Comparison of ENCODE assay signal across 14 cellular contexts in the genomic region with DNA sequence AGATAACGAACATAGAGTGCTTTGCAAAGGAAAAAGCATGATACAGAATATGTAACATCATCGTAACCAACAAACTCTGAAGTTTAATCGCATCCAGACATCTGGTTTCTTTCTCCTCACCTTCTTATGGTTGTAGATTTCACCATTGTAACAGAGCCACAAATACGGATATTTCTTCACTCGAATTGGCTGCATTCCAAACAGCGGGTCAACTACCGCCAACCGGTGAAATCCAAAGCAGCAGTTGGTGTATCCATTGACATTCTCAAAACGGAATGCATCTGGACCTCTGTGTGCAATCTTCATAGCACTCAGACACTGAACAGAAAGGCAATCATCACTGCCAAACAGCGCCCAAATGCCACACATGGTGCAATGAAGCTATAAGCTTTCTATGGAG.
"Had no signal": no experiment of that assay in that cellular context is flagged by ENCODE, and none has a peak within 500 bp of the region (broad histone marks: within the 10 kb centered on the region; RNA-seq: fewer than 3 reads in every experiment).

No MANE protein-coding gene starts in this region.

- H3K27me3 Mint-ChIP-seq: activated naive CD8-positive, alpha-beta T cell; natural killer cell treated with Interleukin-12 subunit alpha and Interleukin-12 subunit beta and Interleukin-15 and Interleukin-18, amount 100 ng/mL, for 72 hours had no signal

- DNase-seq: activated CD4-positive, alpha-beta T cell treated with anti-CD3 and anti-CD28 coated beads, Interleukin-2, amount 50 U/mL, for 48 hours; activated gamma-delta T cell; activated T-cell treated with anti-CD3 and anti-CD28 coated beads, Interleukin-2, amount 50 U/mL, for 4 hours; anterior cingulate cortex; hippocampal formation; left ventricle myocardium superior; mesenchymal stem cell; stimulated activated CD4-positive, alpha-beta T cell treated with anti-CD3 and anti-CD28 coated beads, Interleukin-4, amount 100 ng/mL, for 1 hour; stimulated activated CD8-positive, alpha-beta memory T cell treated with anti-CD3 and anti-CD28 coated beads, Interleukin-4, amount 100 ng/mL, for 48 hours; stimulated activated naive CD8-positive, alpha-beta T cell treated with anti-CD3 and anti-CD28 coated beads, Interleukin-15, Interleukin-2, amounts not matched to agents 100 U/mL and 50 U/mL, for 24 hours; upper lobe of left lung had no signal

- H3K9me3 Mint-ChIP-seq: activated T-cell treated with anti-CD3 and anti-CD28 coated beads, Interleukin-2, amount 50 U/mL, for 4 hours; natural killer cell treated with Interleukin-12 subunit alpha and Interleukin-12 subunit beta and Interleukin-15 and Interleukin-18, amount 100 ng/mL, for 72 hours had no signal

- ATAC-seq: activated CD4-positive, CD25-positive, alpha-beta regulatory T cell treated with anti-CD3 and anti-CD28 coated beads, Interleukin-2, amount 50 U/mL, for 24 hours; activated T-cell treated with anti-CD3 and anti-CD28 coated beads, Interleukin-2, amount 50 U/mL, for 4 hours; left ventricle myocardium superior; natural killer cell treated with Interleukin-12 subunit alpha and Interleukin-12 subunit beta and Interleukin-15 and Interleukin-18, amount 100 ng/mL, for 72 hours; stimulated activated naive CD8-positive, alpha-beta T cell treated with anti-CD3 and anti-CD28 coated beads, Interleukin-15, Interleukin-2, amounts not matched to agents 100 U/mL and 50 U/mL, for 24 hours had no signal

- H3K4me3 Mint-ChIP-seq: activated naive CD8-positive, alpha-beta T cell; activated T-cell treated with anti-CD3 and anti-CD28 coated beads, Interleukin-2, amount 50 U/mL, for 4 hours; natural killer cell treated with Interleukin-12 subunit alpha and Interleukin-12 subunit beta and Interleukin-15 and Interleukin-18, amount 100 ng/mL, for 72 hours had no signal

- H3K27ac Mint-ChIP-seq: activated naive CD8-positive, alpha-beta T cell; natural killer cell treated with Interleukin-12 subunit alpha and Interleukin-12 subunit beta and Interleukin-15 and Interleukin-18, amount 100 ng/mL, for 72 hours had no signal
